8 cellular contexts compared by ENCODE assay signal in the genomic region with DNA sequence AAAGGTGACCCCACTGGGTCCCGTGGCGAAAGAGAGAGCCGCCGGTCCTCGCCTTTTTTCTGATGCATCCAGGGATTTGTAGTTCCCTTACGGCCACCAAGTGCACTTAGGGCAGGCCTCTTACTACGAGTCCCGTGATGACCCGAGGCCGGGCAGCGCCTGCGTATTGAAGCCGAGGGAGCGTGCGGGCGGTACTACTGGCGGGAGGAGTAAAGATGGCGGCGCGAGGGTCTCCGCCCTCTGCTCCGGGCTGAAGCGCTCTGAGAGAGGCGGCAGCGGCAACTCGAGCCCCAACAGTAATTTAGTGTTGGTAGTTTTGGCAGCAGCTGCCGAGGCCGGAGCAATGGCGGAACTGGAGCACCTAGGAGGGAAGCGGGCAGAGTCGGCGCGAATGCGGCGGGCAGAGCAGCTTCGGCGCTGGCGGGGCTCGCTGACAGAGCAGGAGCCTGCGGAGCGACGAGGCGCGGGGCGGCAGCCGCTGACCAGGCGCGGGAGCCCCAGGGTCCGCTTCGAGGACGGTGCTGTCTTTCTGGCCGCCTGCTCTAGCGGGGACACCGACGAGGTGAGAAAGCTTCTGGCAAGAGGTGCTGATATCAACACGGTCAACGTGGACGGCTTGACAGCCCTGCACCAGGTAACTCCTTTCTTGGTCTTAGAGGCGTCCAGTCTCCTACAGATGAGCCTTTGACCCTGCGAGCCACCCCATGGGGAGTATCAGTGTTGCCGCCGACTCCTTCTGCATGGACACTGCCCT. TPM values are rescaled to one million over a fixed set of nuclear protein-coding genes. Genes with fewer than 3 reads are reported as not detected.
A peak's percentile ranks its signal among the peaks of the same experiment; 100 is the strongest.
DNase-seq lines count a peak whose midpoint lies in the region; ATAC-seq lines count a peak whose summit lies in the region.

A gene with protein sequence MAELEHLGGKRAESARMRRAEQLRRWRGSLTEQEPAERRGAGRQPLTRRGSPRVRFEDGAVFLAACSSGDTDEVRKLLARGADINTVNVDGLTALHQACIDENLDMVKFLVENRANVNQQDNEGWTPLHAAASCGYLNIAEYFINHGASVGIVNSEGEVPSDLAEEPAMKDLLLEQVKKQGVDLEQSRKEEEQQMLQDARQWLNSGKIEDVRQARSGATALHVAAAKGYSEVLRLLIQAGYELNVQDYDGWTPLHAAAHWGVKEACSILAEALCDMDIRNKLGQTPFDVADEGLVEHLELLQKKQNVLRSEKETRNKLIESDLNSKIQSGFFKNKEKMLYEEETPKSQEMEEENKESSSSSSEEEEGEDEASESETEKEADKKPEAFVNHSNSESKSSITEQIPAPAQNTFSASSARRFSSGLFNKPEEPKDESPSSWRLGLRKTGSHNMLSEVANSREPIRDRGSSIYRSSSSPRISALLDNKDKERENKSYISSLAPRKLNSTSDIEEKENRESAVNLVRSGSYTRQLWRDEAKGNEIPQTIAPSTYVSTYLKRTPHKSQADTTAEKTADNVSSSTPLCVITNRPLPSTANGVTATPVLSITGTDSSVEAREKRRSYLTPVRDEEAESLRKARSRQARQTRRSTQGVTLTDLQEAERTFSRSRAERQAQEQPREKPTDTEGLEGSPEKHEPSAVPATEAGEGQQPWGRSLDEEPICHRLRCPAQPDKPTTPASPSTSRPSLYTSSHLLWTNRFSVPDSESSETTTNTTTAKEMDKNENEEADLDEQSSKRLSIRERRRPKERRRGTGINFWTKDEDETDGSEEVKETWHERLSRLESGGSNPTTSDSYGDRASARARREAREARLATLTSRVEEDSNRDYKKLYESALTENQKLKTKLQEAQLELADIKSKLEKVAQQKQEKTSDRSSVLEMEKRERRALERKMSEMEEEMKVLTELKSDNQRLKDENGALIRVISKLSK (plus strand): TSS at position 191 of the 754 bp plus-strand sequence. CDS start 153 bp downstream, at position 344.

- peak within 1 kb of the TSS; percentile 50 for H3K27ac ChIP-seq in epithelial cell of prostate

- H3K4me3 Mint-ChIP-seq in IgD-negative memory B cell = peak within 1 kb of the TSS; percentile 90 to 98 (median 94)

- no peaks in the 10 kb centered on the region for H3K9me3 Mint-ChIP-seq in IgD-negative memory B cell

- DNase-seq in DMS 273 treated with DMSO at 0.1 percent for 48 hours (lab: John Stamatoyannopoulos, UW) = peak; percentile 97
- DNase-seq in OCI-M2 (lab: John Stamatoyannopoulos, UW; ENCODE audit: unreplicated experiment) = peak; percentile 64
- DNase-seq in activated T-cell treated with anti-CD3 and anti-CD28 coated beads for 4 hours = peak; percentile 87
- DNase-seq in epithelial cell of prostate (ENCODE audit: low read depth, low spot score) = peak; percentile 92
- peak; percentile 98 for DNase-seq in mucosa of gallbladder (ENCODE audit: low spot score)
- peak; percentile 89 to 92 for DNase-seq in stimulated activated CD8-positive, alpha-beta memory T cell treated with anti-CD3 and anti-CD28 coated beads, Interleukin-4, amount 100 ng/mL, for 4 hours (ENCODE audit: low read depth in 2 of 2, low spot score in 1 of 2)

- peak within 1 kb of the TSS; percentile 31 to 96 (median 93) for H3K27ac Mint-ChIP-seq in IgD-negative memory B cell

- H3K27me3 Mint-ChIP-seq in IgD-negative memory B cell = no peaks in the 10 kb centered on the region

- no peaks in the 10 kb centered on the region for H3K36me3 Mint-ChIP-seq in IgD-negative memory B cell

- H3K4me1 Mint-ChIP-seq in IgD-negative memory B cell = peaks cover 17 to 21% (median 19%) of the 10 kb centered on the region in 3 donors

- peak; percentile 95 for ATAC-seq in GM21529 (IDR thresholded peaks at IDR 0.05; ENCODE audit: unreplicated experiment)

RNA-seq across cellular contexts. Expression of the gene that starts here (rescaled TPM):
- polyA plus RNA-seq in IgD-negative memory B cell = 12.3 TPM
- 194 TPM for total RNA-seq in mucosa of gallbladder

Comparison
In these comparisons a context has a peak if more than half of its experiments do, and no peak if none do; other contexts are left out.
1. Peak in every context shown above with its lines: DNase-seq, ATAC-seq and H3K27ac ChIP-seq.